ENCODE assay signal across 24 cellular contexts in genomic region chr15:33515121-33515520, GRCh38.
DNase-seq lines count a peak whose midpoint lies in the region; ATAC-seq and TF ChIP-seq lines count a peak whose summit lies in the region.
"Had no signal": no experiment of that assay in that cellular context is flagged by ENCODE, and none has a peak within 500 bp of the region (broad histone marks: within the 10 kb centered on the region; RNA-seq: fewer than 3 reads in every experiment).

No MANE protein-coding gene starts in this region.

- peak overlapping the region; percentile 46 for H3K27ac ChIP-seq in SJCRH30
- no peak overlapping the region for H3K27ac ChIP-seq in MM.1S (ENCODE audit: low read length)
- H3K27ac ChIP-seq: A549; BLaER1 treated with 17β-estradiol and CSF1 and Interleukin-3, amounts not matched to agents 10 nM and 100 nM had no signal

- H3K4me1 ChIP-seq in SJCRH30 (peaks cover 29% of the 10 kb centered on the region), MM.1S (ENCODE audit: low read length) (no peaks in the 10 kb centered on the region)
- H3K4me1 ChIP-seq: A549, BE2C, HAP-1 had no signal

- H3K9ac ChIP-seq in MM.1S (ENCODE audit: low read length), result no peak overlapping the region
- H3K9ac ChIP-seq: BLaER1 treated with 17β-estradiol and CSF1 and Interleukin-3, amounts not matched to agents 10 nM and 100 nM had no signal

- H3F3A ChIP-seq in MM.1S (ENCODE audit: insufficient read depth, low read length), result no peaks in the 10 kb centered on the region

- H3K4me2 ChIP-seq in MM.1S (ENCODE audit: low read depth, low read length), result no peak overlapping the region
- H3K4me2 ChIP-seq: A549; BLaER1 treated with 17β-estradiol and CSF1 and Interleukin-3, amounts not matched to agents 10 nM and 100 nM; GM23338 had no signal

- TF ChIP-seq CTCF in MM.1S (IDR thresholded peaks at IDR 0.05; ENCODE audit: low read length), result no peak

- H3K36me3 ChIP-seq in SJCRH30 (no peaks in the 10 kb centered on the region), MM.1S (replicated peaks; ENCODE audit: insufficient read depth, low read length) (no peaks in the 10 kb centered on the region)
- H3K36me3 ChIP-seq: BE2C; BLaER1 treated with 17β-estradiol and CSF1 and Interleukin-3, amounts not matched to agents 10 nM and 100 nM; HAP-1 had no signal

- H3K9me2 ChIP-seq in MM.1S (replicated peaks; ENCODE audit: insufficient read depth, low read length), result no peaks in the 10 kb centered on the region

- H3K9me3 ChIP-seq in SJCRH30 (replicated peaks) (no peaks in the 10 kb centered on the region), MM.1S (replicated peaks; ENCODE audit: insufficient read depth, low read length) (no peaks in the 10 kb centered on the region)
- H3K9me3 ChIP-seq: A549; BE2C; BLaER1 treated with 17β-estradiol and CSF1 and Interleukin-3, amounts not matched to agents 10 nM and 100 nM; HAP-1 had no signal

- H4K20me1 ChIP-seq in MM.1S (ENCODE audit: insufficient read depth, low read length), result no peaks in the 10 kb centered on the region
- H4K20me1 ChIP-seq: BLaER1 treated with 17β-estradiol and CSF1 and Interleukin-3, amounts not matched to agents 10 nM and 100 nM had no signal

- no peaks in the 10 kb centered on the region for H3K79me2 ChIP-seq in MM.1S (ENCODE audit: low read length)

- ATAC-seq in HG03354 (IDR thresholded peaks at IDR 0.05; ENCODE audit: poor library complexity, severe bottlenecking, unreplicated experiment), result no peak
- ATAC-seq: A549, GM12878, GM23338 had no signal

- H3K27me3 ChIP-seq in SJCRH30, result no peaks in the 10 kb centered on the region
- H3K27me3 ChIP-seq in MM.1S (replicated peaks; ENCODE audit: insufficient read depth, low read length), result no peaks in the 10 kb centered on the region
- H3K27me3 ChIP-seq: BE2C; BLaER1 treated with 17β-estradiol and CSF1 and Interleukin-3, amounts not matched to agents 10 nM and 100 nM had no signal

- H3K4me3 ChIP-seq in SJCRH30 (no peak overlapping the region), MM.1S (ENCODE audit: low read length) (no peak overlapping the region)
- H3K4me3 ChIP-seq: A549; BLaER1 treated with 17β-estradiol and CSF1 and Interleukin-3, amounts not matched to agents 10 nM and 100 nM; GM12878; GM23338; HAP-1 had no signal

- no peak overlapping the region for H2AFZ ChIP-seq in MM.1S (ENCODE audit: low read length)
- H2AFZ ChIP-seq: GM23338 had no signal

- DNase-seq in COLO668 (lab: John Stamatoyannopoulos, UW; ENCODE audit: unreplicated experiment) (peak; percentile 32), LHCN-M2 (ENCODE audit: low read depth) (peak; percentile 3), SJCRH30 (peak; percentile 89 to 94), renal cortical epithelial cell (ENCODE audit: low read depth) (peak; percentile 30), DMS53 (lab: John Stamatoyannopoulos, UW) (no peak), MM.1S (no peak)
- DNase-seq: 8988T; ACHN; AML-193; BE2C; CD4-positive, alpha-beta T cell; CD8-positive, alpha-beta memory T cell; COR-L47; DMS153; DMS79; EL; GDM1; HFFc6 had no signal

Comparison
In these comparisons a context has a peak if more than half of its experiments do, and no peak if none do; other contexts are left out.
1. DNase-seq: peak in COLO668 (single experiment), LHCN-M2 (single experiment), SJCRH30 (2 of 2) and renal cortical epithelial cell (single experiment); none in DMS53 (single experiment) and MM.1S (single experiment).